ENCODE assay signal across 30 cellular contexts in genomic region chr2:16373341-16373740, GRCh38.
"Had no signal": no experiment of that assay in that cellular context is flagged by ENCODE, and none has a peak within 500 bp of the region (broad histone marks: within the 10 kb centered on the region; RNA-seq: fewer than 3 reads in every experiment).

No MANE protein-coding gene starts in this region.

- H3K27me3 ChIP-seq: adrenal gland, ascending aorta, body of pancreas, brain microvascular endothelial cell, breast epithelium, cardiac muscle cell had no signal

- H3K4me3 ChIP-seq: adrenal gland, ascending aorta, body of pancreas, breast epithelium, cardiac muscle cell had no signal

- ATAC-seq: activated naive CD4-positive, alpha-beta T cell treated with anti-CD3 and anti-CD28 coated beads, Interleukin-2, amount 50 U/mL, for 72 hours; activated naive CD8-positive, alpha-beta T cell treated with anti-CD3 and anti-CD28 coated beads, Interleukin-2, amount 50 U/mL, for 24 hours; activated T-cell treated with anti-CD3 and anti-CD28 coated beads, Interleukin-2, amount 50 U/mL, for 4 hours; activated T-cell treated with anti-CD3 and anti-CD28 coated beads, Interleukin-2, amount 50 U/mL, for 72 hours; activated T-helper 17 cell treated with anti-CD3 and anti-CD28 coated beads, Interleukin-2, amount 50 U/mL, for 72 hours; body of pancreas had no signal

- H3K9me3 ChIP-seq: adrenal gland, ascending aorta, body of pancreas, breast epithelium had no signal

- H3K36me3 ChIP-seq: adrenal gland, ascending aorta, brain microvascular endothelial cell, breast epithelium, cardiac muscle cell had no signal

- H3K4me1 ChIP-seq: adrenal gland, ascending aorta, body of pancreas, breast epithelium had no signal

- DNase-seq: activated effector memory CD4-positive, alpha-beta T cell treated with anti-CD3 and anti-CD28 coated beads, Interleukin-2, amount 50 U/mL, for 16 hours; activated effector memory CD4-positive, alpha-beta T cell treated with Interleukin-2 at 50 U/mL for 16 hours; activated gamma-delta T cell; activated gamma-delta T cell treated with Interleukin-2 at 50 U/mL for 16 hours; activated naive CD4-positive, alpha-beta T cell; activated naive CD4-positive, alpha-beta T cell treated with anti-CD3 and anti-CD28 coated beads for 36 hours; activated naive CD4-positive, alpha-beta T cell treated with anti-CD3 and anti-CD28 coated beads, Interleukin-2, amount 10 ng/mL, durations not matched to agents 7 days and 5 days; activated naive CD4-positive, alpha-beta T cell treated with anti-CD3 and anti-CD28 coated beads, Interleukin-2, amount 50 U/mL, for 16 hours; activated naive CD4-positive, alpha-beta T cell treated with Interleukin-2 at 50 U/mL for 16 hours; activated naive CD8-positive, alpha-beta T cell treated with anti-CD3 and anti-CD28 coated beads for 36 hours; activated naive CD8-positive, alpha-beta T cell treated with anti-CD3 and anti-CD28 coated beads, Interleukin-2, amount 10 ng/mL, durations not matched to agents 7 days and 5 days; activated naive CD8-positive, alpha-beta T cell treated with anti-CD3 and anti-CD28 coated beads, Interleukin-2, amount 50 U/mL, for 24 hours; activated T-cell treated with anti-CD3 and anti-CD28 coated beads, Interleukin-2, amount 50 U/mL, for 4 hours; activated T-cell treated with anti-CD3 and anti-CD28 coated beads, Interleukin-2, amount 50 U/mL, for 48 hours; activated T-cell treated with anti-CD3 and anti-CD28 coated beads, Interleukin-2, amount 50 U/mL, for 72 hours; adrenal gland; amniotic stem cell; amygdala; anterior cingulate cortex; aorta; body of pancreas; brain microvascular endothelial cell; caudate nucleus; central memory CD4-positive, alpha-beta T cell; cerebellar nuclear complex had no signal
